ENCODE assay signal across 9 cellular contexts in genomic region chr19:49614096-49614857, GRCh38. TPM values are rescaled to one million over a fixed set of nuclear protein-coding genes. Genes with fewer than 3 reads are reported as not detected.
A peak's percentile ranks its signal among the peaks of the same experiment; 100 is the strongest.
DNase-seq lines count a peak whose midpoint lies in the region; ATAC-seq, FAIRE-seq and TF ChIP-seq lines count a peak whose summit lies in the region.
"Had no signal": no experiment of that assay in that cellular context is flagged by ENCODE, and none has a peak within 500 bp of the region (broad histone marks: within the 10 kb centered on the region; RNA-seq: fewer than 3 reads in every experiment).

No MANE protein-coding gene starts in this region.

- no peak overlapping the region for H3K4me3 ChIP-seq in CD8-positive, alpha-beta T cell (ENCODE audit: low read depth, low read length)
- no peak overlapping the region for H3K4me3 ChIP-seq in GM12878

- TF ChIP-seq EP300 in GM12878 (IDR thresholded peaks at IDR 0.05; ENCODE audit: borderline replicate concordance in 1 of 2, control insufficient read depth in 1 of 2, low read depth in 2 of 2, low read length in 2 of 2), result no peak

- peaks cover 26% of the 10 kb centered on the region for H3K36me3 ChIP-seq in CD8-positive, alpha-beta T cell (ENCODE audit: insufficient read depth, low read length)
- H3K36me3 ChIP-seq in GM12878 (ENCODE audit: control insufficient read depth in 2 of 2, insufficient read depth in 2 of 2, low read length in 1 of 2), result peaks cover 14 to 17% of the 10 kb centered on the region in 2 experiments

- H3K9ac ChIP-seq in GM12878 (ENCODE audit: control insufficient read depth, insufficient read depth, low read length), result no peak overlapping the region
- H3K9ac ChIP-seq: KMS-11 had no signal

- H4K20me1 ChIP-seq in GM12878 (ENCODE audit: control insufficient read depth, insufficient read depth), result no peaks in the 10 kb centered on the region

- H3K27ac Mint-ChIP-seq in CD8-positive, alpha-beta T cell, result peak overlapping the region; percentile 61
- peak overlapping the region; percentile 86 to 97 for H3K27ac Mint-ChIP-seq in natural killer cell

- 5% methylated on average over 19 of the region's 19 CpGs for WGBS in GM12878 (ENCODE audit: insufficient coverage, insufficient replicate concordance, low lambda C conversion rate, missing lambda C conversion rate)

- FAIRE-seq in GM12878 (lab: Jason Lieb, UNC), result no peak

- in situ Hi-C loops in GM12878 (cut with MboI), result no loop called here

- H2AFZ ChIP-seq in GM12878 (ENCODE audit: control insufficient read depth, low read depth, low read length), result no peak overlapping the region

- BruUV-seq in GM12878 (replicated peaks; lab: Mats Ljungman, UMichigan), result no TSS peak

- RAD21 ChIA-PET in GM12878 (lab: Charles Lee; ENCODE audit: unreplicated experiment), result no interaction called here

- CTCF ChIA-PET in CD8-positive, alpha-beta T cell (lab: Charles Lee), result no interaction called here
- CTCF ChIA-PET in GM12878 (lab: Yijun Ruan, JAX), result no interaction called here

- no peaks in the 10 kb centered on the region for H3K9me3 Mint-ChIP-seq in CD8-positive, alpha-beta T cell
- H3K9me3 Mint-ChIP-seq in natural killer cell, result no peaks in the 10 kb centered on the region

- no peak overlapping the region for H3K27ac ChIP-seq in CD8-positive, alpha-beta T cell (ENCODE audit: low read depth, low read length)
- peak overlapping the region; percentile 25; the same call in 1 of the 2 replicates for H3K27ac ChIP-seq in GM12878 (ENCODE audit: control insufficient read depth, insufficient read depth)
- H3K27ac ChIP-seq: KMS-11 had no signal

- ATAC-seq in CD8-positive, alpha-beta T cell, result peak; percentile 56
- ATAC-seq in GM12878, result no peak
- peak; percentile 86 to 91 (median 89) for ATAC-seq in natural killer cell
- ATAC-seq in GM19035 (IDR thresholded peaks at IDR 0.05; ENCODE audit: unreplicated experiment), result no peak
- no peak for ATAC-seq in HG02852 (IDR thresholded peaks at IDR 0.05; ENCODE audit: unreplicated experiment)

- H3K4me2 ChIP-seq in GM12878 (ENCODE audit: control insufficient read depth, insufficient read depth), result no peak overlapping the region
- H3K4me2 ChIP-seq: KMS-11 had no signal

- no peaks in the 10 kb centered on the region for H3K27me3 ChIP-seq in CD8-positive, alpha-beta T cell (ENCODE audit: insufficient read depth, low read length)
- H3K27me3 ChIP-seq in GM12878 (replicated peaks in 1 of 2; ENCODE audit: control insufficient read depth in 2 of 2, insufficient read depth in 2 of 2, low read length in 1 of 2), result no peaks in the 10 kb centered on the region

- SMC1A ChIA-PET in GM12878 (lab: Charles Lee; ENCODE audit: uncharacterized antibody, unreplicated experiment), result no interaction called here

- H3K4me1 ChIP-seq in CD8-positive, alpha-beta T cell (ENCODE audit: insufficient read depth, low read length), result peaks cover 6% of the 10 kb centered on the region
- no peaks in the 10 kb centered on the region; the same call in 1 of the 2 replicates for H3K4me1 ChIP-seq in GM12878 (ENCODE audit: control insufficient read depth, insufficient read depth, low read length)

- intact Hi-C loops in CD8-positive, alpha-beta T cell (cut with DNase I, micrococcal nuclease), result no loop called here
- intact Hi-C loops in GM12878 (cut with micrococcal nuclease; ENCODE audit: unreplicated experiment), result no loop called here
- intact Hi-C loops in natural killer cell (cut with micrococcal nuclease), result no loop called here

- TF ChIP-seq RAD21 in GM12878 (IDR thresholded peaks at IDR 0.05; ENCODE audit: insufficient read depth, low read depth, low read length), result no peak

- POLR2A ChIA-PET in CD8-positive, alpha-beta T cell (lab: Charles Lee), result interaction anchor here (1.1 kb wide), 1 partner anchor 12 kb away, joined by 3 read pairs; no protein-coding TSS in a partner anchor
- POLR2A ChIA-PET in GM12878 (lab: Charles Lee), result no interaction called here

- DNase-seq in CD8-positive, alpha-beta T cell, result no peak
- peak; percentile 94 for DNase-seq in LHCN-M2 (ENCODE audit: low read depth)
- DNase-seq in GM12878 (ENCODE audit: low read depth, low spot score), result no peak
- peak; percentile 51 for DNase-seq in natural killer cell
- DNase-seq in cerebellum (ENCODE audit: low spot score), result no peak
- DNase-seq in NCI-H524 (lab: John Stamatoyannopoulos, UW), result no peak

- H3K27me3 Mint-ChIP-seq in CD8-positive, alpha-beta T cell (ENCODE audit: low read depth), result no peaks in the 10 kb centered on the region
- H3K27me3 Mint-ChIP-seq in natural killer cell (ENCODE audit: low read depth in 2 of 2), result no peaks in the 10 kb centered on the region

- H3K4me3 Mint-ChIP-seq in CD8-positive, alpha-beta T cell, result no peak overlapping the region
- H3K4me3 Mint-ChIP-seq in natural killer cell, result peak overlapping the region; percentile 70

- H3K79me2 ChIP-seq in GM12878 (ENCODE audit: control insufficient read depth, insufficient read depth, low read length), result no peaks in the 10 kb centered on the region

- H3K9me3 ChIP-seq in CD8-positive, alpha-beta T cell (ENCODE audit: low read length), result no peaks in the 10 kb centered on the region
- no peaks in the 10 kb centered on the region; the same call in 2 of the 3 replicates for H3K9me3 ChIP-seq in GM12878 (replicated peaks; ENCODE audit: control insufficient read depth, insufficient read depth, low read length)

- peaks cover 20% of the 10 kb centered on the region for H3K4me1 Mint-ChIP-seq in CD8-positive, alpha-beta T cell (ENCODE audit: low read depth)
- H3K4me1 Mint-ChIP-seq in natural killer cell, result peaks cover 23 to 39% of the 10 kb centered on the region in 2 donors

- peaks cover 71% of the 10 kb centered on the region for H3K36me3 Mint-ChIP-seq in CD8-positive, alpha-beta T cell
- H3K36me3 Mint-ChIP-seq in natural killer cell, result no peaks in the 10 kb centered on the region

- no peak for TF ChIP-seq POLR2A in GM12878 (IDR thresholded peaks at IDR 0.05; ENCODE audit: low read depth, low read length)

- TF ChIP-seq CTCF in CD8-positive, alpha-beta T cell (IDR thresholded peaks at IDR 0.05), result no peak
- TF ChIP-seq CTCF in GM12878 (IDR thresholded peaks at IDR 0.05 in 2 of 3, conservative IDR thresholded peaks at IDR 0.05 in 1 of 3; ENCODE audit: control insufficient read depth in 2 of 3, extremely low read depth in 1 of 3, insufficient read depth in 1 of 3, low read depth in 3 of 3, low read length in 3 of 3) (no peak), natural killer cell (IDR thresholded peaks at IDR 0.05) (no peak)

RNA-seq across cellular contexts. Expression of gene PRR12, which starts 23.3 kb away (rescaled TPM):
- 10 to 100 TPM; 26.2 to 28.9 TPM for total RNA-seq in CD8-positive, alpha-beta T cell
- total RNA-seq in LHCN-M2 (2014; rRNA removed) (3.8 and 5.5 TPM in 2 replicates), GM12878 (2014; rRNA removed) (1.5 and 1.8 TPM in 2 replicates), GM12878 (2014; rRNA removed; fragmentation: Illumina TruSeq; extraction: Trizol) (0.83 and 0.94 TPM in 2 replicates), GM12878 (2021) (22.7 and 25.3 TPM in 2 replicates), natural killer cell (10 to 100 TPM; 51.1 to 62.1 (median 56.0) TPM), cerebellum (5.2 TPM)
- polyA plus RNA-seq in LHCN-M2 (2012), result 9.0 TPM
- total RNA-seq in GM12878 (2013; cell fraction: nucleolus; rRNA removed), result 10.0 and 11.4 TPM in 2 replicates
- polyA plus RNA-seq in GM12878 (2011; ENCODE audit: low read depth), result 1.4 TPM
- polyA plus RNA-seq in GM12878 (2011; rRNA removed) (0.13 and 0.30 TPM in 2 replicates), GM12878 (2014; fragmentation: Illumina TruSeq; extraction: Trizol) (0.78 and 2.6 TPM in 2 replicates), GM12878 (2014; fragmentation: Nextera tagmentation; extraction: Ambion mirVana) (under 1 TPM; 0.02 to 0.11 TPM), GM12878 (2014; rRNA removed) (5.4 and 8.5 TPM in 2 replicates), GM12878 (2016; fragmentation: Nextera tagmentation; extraction: Ambion mirVana) (1 to 10 TPM; 1.5 to 1.8 TPM)
- polyA plus RNA-seq in GM12878 (2011; cell fraction: cytosol; rRNA removed), result 0.52 and 0.55 TPM in 2 replicates
- 2.6 and 6.4 TPM in 2 replicates for polyA plus RNA-seq in GM12878 (2011; cell fraction: nucleus; rRNA removed)
- 6.4 and 7.2 TPM in 2 replicates for polyA plus RNA-seq in GM12878 (2012)
- 0.51 and 1.4 TPM in 2 replicates for polyA minus RNA-seq in GM12878 (2011; rRNA and poly(A)+ RNA removed)
- 4.1 and 4.4 TPM in 2 replicates for polyA minus RNA-seq in GM12878 (2011; cell fraction: cytosol; rRNA and poly(A)+ RNA removed)
- polyA minus RNA-seq in GM12878 (2011; cell fraction: nucleus; rRNA and poly(A)+ RNA removed), result 2.2 and 3.0 TPM in 2 replicates

RNA-seq across cellular contexts. Expression of gene RRAS, which starts 25.7 kb away (rescaled TPM):
- total RNA-seq in CD8-positive, alpha-beta T cell, result 1 to 10 TPM; 3.6 to 4.9 TPM
- total RNA-seq in LHCN-M2 (2014; rRNA removed) (61.3 and 65.3 TPM in 2 replicates), GM12878 (2014; rRNA removed) (1.0 and 1.8 TPM in 2 replicates), GM12878 (2014; rRNA removed; fragmentation: Illumina TruSeq; extraction: Trizol) (1.1 TPM in 2 replicates), GM12878 (2021) (1.3 and 1.8 TPM in 2 replicates), natural killer cell (1 to 10 TPM; 2.0 to 7.7 (median 5.9) TPM), cerebellum (0.91 TPM)
- 228 TPM for polyA plus RNA-seq in LHCN-M2 (2012)
- total RNA-seq in GM12878 (2013; cell fraction: nucleolus; rRNA removed), result 0.91 TPM in 1 of 2 replicates, not detected in the other
- 3.2 TPM for polyA plus RNA-seq in GM12878 (2011; ENCODE audit: low read depth)
- polyA plus RNA-seq in GM12878 (2011; rRNA removed) (2.3 and 4.1 TPM in 2 replicates), GM12878 (2014; fragmentation: Illumina TruSeq; extraction: Trizol) (1.1 TPM in 1 of 2 replicates, not detected in the other), GM12878 (2014; fragmentation: Nextera tagmentation; extraction: Ambion mirVana) (under 1 TPM; 0.24 to 0.29 TPM), GM12878 (2014; rRNA removed) (4.0 and 5.8 TPM in 2 replicates), GM12878 (2016; fragmentation: Nextera tagmentation; extraction: Ambion mirVana) (1 to 10 TPM; 1.9 to 2.2 TPM)
- 7.4 and 9.2 TPM in 2 replicates for polyA plus RNA-seq in GM12878 (2011; cell fraction: cytosol; rRNA removed)
- polyA plus RNA-seq in GM12878 (2011; cell fraction: nucleus; rRNA removed), result 5.0 and 5.9 TPM in 2 replicates
- 7.4 and 8.5 TPM in 2 replicates for polyA plus RNA-seq in GM12878 (2012)
- polyA minus RNA-seq in GM12878 (2011; rRNA and poly(A)+ RNA removed), result 0.95 and 3.3 TPM in 2 replicates
- polyA minus RNA-seq in GM12878 (2011; cell fraction: cytosol; rRNA and poly(A)+ RNA removed), result 2.4 and 2.6 TPM in 2 replicates
- polyA minus RNA-seq in GM12878 (2011; cell fraction: nucleus; rRNA and poly(A)+ RNA removed), result 0.60 and 0.67 TPM in 2 replicates

RNA-seq across cellular contexts. Expression of gene SCAF1, which starts 27.7 kb away (rescaled TPM):
- total RNA-seq in CD8-positive, alpha-beta T cell, result 10 to 100 TPM; 30.2 to 33.3 TPM
- total RNA-seq in LHCN-M2 (2014; rRNA removed) (23.9 and 24.8 TPM in 2 replicates), GM12878 (2014; rRNA removed) (5.7 and 6.4 TPM in 2 replicates), GM12878 (2014; rRNA removed; fragmentation: Illumina TruSeq; extraction: Trizol) (2.5 and 3.5 TPM in 2 replicates), GM12878 (2021) (66.9 and 77.0 TPM in 2 replicates), natural killer cell (10 to 100 TPM; 38.9 to 46.2 (median 44.9) TPM), cerebellum (9.6 TPM)
- polyA plus RNA-seq in LHCN-M2 (2012), result 44.4 TPM
- 17.2 and 18.6 TPM in 2 replicates for total RNA-seq in GM12878 (2013; cell fraction: nucleolus; rRNA removed)
- 8.9 TPM for polyA plus RNA-seq in GM12878 (2011; ENCODE audit: low read depth)
- polyA plus RNA-seq in GM12878 (2011; rRNA removed) (1.3 and 2.1 TPM in 2 replicates), GM12878 (2014; fragmentation: Illumina TruSeq; extraction: Trizol) (0.40 and 4.2 TPM in 2 replicates), GM12878 (2014; fragmentation: Nextera tagmentation; extraction: Ambion mirVana) (under 1 TPM; 0.18 to 0.24 TPM), GM12878 (2014; rRNA removed) (12.2 and 18.5 TPM in 2 replicates), GM12878 (2016; fragmentation: Nextera tagmentation; extraction: Ambion mirVana) (1 to 10 TPM; 7.1 to 9.3 TPM)
- 5.1 and 5.9 TPM in 2 replicates for polyA plus RNA-seq in GM12878 (2011; cell fraction: cytosol; rRNA removed)
- 21.9 and 33.3 TPM in 2 replicates for polyA plus RNA-seq in GM12878 (2011; cell fraction: nucleus; rRNA removed)
- 24.6 and 26.6 TPM in 2 replicates for polyA plus RNA-seq in GM12878 (2012)
- 1.0 and 4.3 TPM in 2 replicates for polyA minus RNA-seq in GM12878 (2011; rRNA and poly(A)+ RNA removed)
- polyA minus RNA-seq in GM12878 (2011; cell fraction: cytosol; rRNA and poly(A)+ RNA removed), result 4.6 and 5.6 TPM in 2 replicates
- polyA minus RNA-seq in GM12878 (2011; cell fraction: nucleus; rRNA and poly(A)+ RNA removed), result 2.2 and 3.4 TPM in 2 replicates

RNA-seq across cellular contexts. Expression of gene PRRG2, which starts 33.2 kb away (rescaled TPM):
- total RNA-seq in CD8-positive, alpha-beta T cell, result 1 to 10 TPM in 1 of 2 experiments, under 1 TPM in 1; 0.52 to 1.4 TPM
- total RNA-seq in LHCN-M2 (2014; rRNA removed) (0.29 and 0.38 TPM in 2 replicates), GM12878 (2014; rRNA removed) (1.3 TPM in 2 replicates), GM12878 (2014; rRNA removed; fragmentation: Illumina TruSeq; extraction: Trizol) (0.40 and 0.46 TPM in 2 replicates), GM12878 (2021) (0.82 and 1.6 TPM in 2 replicates), natural killer cell (under 1 TPM in 2 of 3 donors, not detected in 1; 0.39 to 0.56 TPM), cerebellum (0.45 TPM)
- 0.11 TPM for polyA plus RNA-seq in LHCN-M2 (2012)
- 1.2 and 2.2 TPM in 2 replicates for total RNA-seq in GM12878 (2013; cell fraction: nucleolus; rRNA removed)
- polyA plus RNA-seq in GM12878 (2011; ENCODE audit: low read depth), result 1.8 TPM
- polyA plus RNA-seq in GM12878 (2011; rRNA removed) (0.37 and 1.3 TPM in 2 replicates), GM12878 (2014; fragmentation: Illumina TruSeq; extraction: Trizol) (0.50 and 1.0 TPM in 2 replicates), GM12878 (2014; fragmentation: Nextera tagmentation; extraction: Ambion mirVana) (under 1 TPM; 0.09 to 0.21 TPM), GM12878 (2014; rRNA removed) (1.6 and 2.1 TPM in 2 replicates), GM12878 (2016; fragmentation: Nextera tagmentation; extraction: Ambion mirVana) (1 to 10 TPM in 1 of 2 experiments, under 1 TPM in 1; 0.66 to 1.1 TPM)
- polyA plus RNA-seq in GM12878 (2011; cell fraction: cytosol; rRNA removed), result 1.3 and 1.6 TPM in 2 replicates
- 1.1 and 1.4 TPM in 2 replicates for polyA plus RNA-seq in GM12878 (2011; cell fraction: nucleus; rRNA removed)
- 0.76 and 1.0 TPM in 2 replicates for polyA plus RNA-seq in GM12878 (2012)
- polyA minus RNA-seq in GM12878 (2011; rRNA and poly(A)+ RNA removed), result 0.44 and 2.5 TPM in 2 replicates
- polyA minus RNA-seq in GM12878 (2011; cell fraction: cytosol; rRNA and poly(A)+ RNA removed), result 1.1 and 1.8 TPM in 2 replicates
- polyA minus RNA-seq in GM12878 (2011; cell fraction: nucleus; rRNA and poly(A)+ RNA removed), result 2.4 and 4.3 TPM in 2 replicates

RNA-seq across cellular contexts. Expression of gene NOSIP, which starts 33.9 kb away (rescaled TPM):
- 100 to 1,000 TPM; 103 to 110 TPM for total RNA-seq in CD8-positive, alpha-beta T cell
- total RNA-seq in LHCN-M2 (2014; rRNA removed) (75.2 and 76.8 TPM in 2 replicates), GM12878 (2014; rRNA removed) (68.6 and 75.3 TPM in 2 replicates), GM12878 (2014; rRNA removed; fragmentation: Illumina TruSeq; extraction: Trizol) (34.2 and 38.6 TPM in 2 replicates), GM12878 (2021) (51.8 and 55.0 TPM in 2 replicates), natural killer cell (10 to 100 TPM; 46.7 to 63.6 (median 59.8) TPM), cerebellum (25.4 TPM)
- polyA plus RNA-seq in LHCN-M2 (2012), result 116 TPM
- total RNA-seq in GM12878 (2013; cell fraction: nucleolus; rRNA removed), result 16.5 and 19.8 TPM in 2 replicates
- polyA plus RNA-seq in GM12878 (2011; ENCODE audit: low read depth), result 19.9 TPM
- polyA plus RNA-seq in GM12878 (2011; rRNA removed) (25.0 and 45.1 TPM in 2 replicates), GM12878 (2014; fragmentation: Illumina TruSeq; extraction: Trizol) (12.4 and 27.9 TPM in 2 replicates), GM12878 (2014; fragmentation: Nextera tagmentation; extraction: Ambion mirVana) (10 to 100 TPM in 1 of 2 experiments, 1 to 10 TPM in 1; 7.2 to 20.1 TPM), GM12878 (2014; rRNA removed) (65.5 and 70.6 TPM in 2 replicates), GM12878 (2016; fragmentation: Nextera tagmentation; extraction: Ambion mirVana) (10 to 100 TPM; 75.8 to 85.5 TPM)
- polyA plus RNA-seq in GM12878 (2011; cell fraction: cytosol; rRNA removed), result 81.2 and 120 TPM in 2 replicates
- 97.3 and 127 TPM in 2 replicates for polyA plus RNA-seq in GM12878 (2011; cell fraction: nucleus; rRNA removed)
- 45.3 and 48.3 TPM in 2 replicates for polyA plus RNA-seq in GM12878 (2012)
- 44.5 and 78.1 TPM in 2 replicates for polyA minus RNA-seq in GM12878 (2011; rRNA and poly(A)+ RNA removed)
- polyA minus RNA-seq in GM12878 (2011; cell fraction: cytosol; rRNA and poly(A)+ RNA removed), result 20.8 and 31.5 TPM in 2 replicates
- 16.6 and 24.8 TPM in 2 replicates for polyA minus RNA-seq in GM12878 (2011; cell fraction: nucleus; rRNA and poly(A)+ RNA removed)

Comparison
In these comparisons a context has a peak if more than half of its experiments do, and no peak if none do; other contexts are left out.
1. ATAC-seq: peak in CD8-positive, alpha-beta T cell (single experiment) and natural killer cell (3 of 3); none in GM12878 (single experiment), GM19035 (single experiment) and HG02852 (single experiment).
2. DNase-seq: peak in LHCN-M2 (single experiment) and natural killer cell (single experiment); none in CD8-positive, alpha-beta T cell (0 of 7), GM12878 (single experiment), cerebellum (single experiment) and NCI-H524 (0 of 2).